10 cellular contexts compared by ENCODE assay signal in genomic region chr4:45442466-45442865, GRCh38.
A peak's percentile ranks its signal among the peaks of the same experiment; 100 is the strongest.
DNase-seq lines count a peak whose midpoint lies in the region; FAIRE-seq and TF ChIP-seq lines count a peak whose summit lies in the region.
"Had no signal": no experiment of that assay in that cellular context is flagged by ENCODE, and none has a peak within 500 bp of the region (broad histone marks: within the 10 kb centered on the region; RNA-seq: fewer than 3 reads in every experiment).

No MANE protein-coding gene starts in this region.

- TF ChIP-seq POLR2A in H1 (IDR thresholded peaks at IDR 0.05; ENCODE audit: control extremely low read depth in 1 of 2, low read depth in 2 of 2, low read length in 2 of 2) = no peak

- H3K23ac ChIP-seq in H1 (ENCODE audit: insufficient read length) = no peak overlapping the region

- H2BK120ac ChIP-seq in H1 (replicated peaks; ENCODE audit: low read depth, low read length) = no peak overlapping the region

- H3K56ac ChIP-seq in H1 (replicated peaks; ENCODE audit: insufficient read length, low read depth, low read length) = no peak overlapping the region

- no peak overlapping the region for H2AFZ ChIP-seq in H1 (ENCODE audit: low read length)

- no peak overlapping the region for H2BK5ac ChIP-seq in H1 (ENCODE audit: low read depth, low read length)

- no peak overlapping the region for H4K8ac ChIP-seq in H1 (ENCODE audit: extremely low read depth, insufficient read depth, low read length)

- no peak for FAIRE-seq in H1 (lab: Jason Lieb, UNC)

- POLR2A ChIA-PET in H1 (lab: Charles Lee; ENCODE audit: partially characterized antibody) = no interaction called here

- H2AK5ac ChIP-seq in H1 (ENCODE audit: low read depth, low read length) = no peak overlapping the region

- H4K20me1 ChIP-seq in H1 (replicated peaks in 1 of 2; ENCODE audit: control insufficient read depth in 1 of 2, insufficient read depth in 2 of 2, low read length in 2 of 2) = no peaks in the 10 kb centered on the region

- no peaks in the 10 kb centered on the region for H3K23me2 ChIP-seq in H1 (ENCODE audit: low read depth, low read length)

- peak; percentile 7 for DNase-seq in NCI-H510A treated with DMSO at 0.1 percent for 48 hours (lab: John Stamatoyannopoulos, UW)
- no peak for DNase-seq in NCI-H510A (lab: John Stamatoyannopoulos, UW)
- DNase-seq in NCI-H1694 treated with DMSO at 0.1 percent for 48 hours (lab: John Stamatoyannopoulos, UW) = peak; percentile 17
- DNase-seq in H1 (ENCODE audit: low read depth in 1 of 2, low spot score in 2 of 2) = no peak
- no peak for DNase-seq in retinal pigment epithelial cell (ENCODE audit: low read depth)
- no peak for DNase-seq in activated gamma-delta T cell treated with Interleukin-2 at 50 U/mL for 16 hours
- DNase-seq in islet precursor cell = no peak
- DNase-seq in SW480 (ENCODE audit: low spot score) = no peak
- DNase-seq: activated gamma-delta T cell had no signal

- no peak overlapping the region for H3K4me2 ChIP-seq in H1 (ENCODE audit: insufficient read depth in 1 of 2, low read depth in 2 of 2, low read length in 2 of 2)

- no peak overlapping the region for H4K91ac ChIP-seq in H1 (replicated peaks; ENCODE audit: insufficient read length, low read length)

- H2BK15ac ChIP-seq in H1 (ENCODE audit: low read length) = no peak overlapping the region

- H3K9ac ChIP-seq in H1 (replicated peaks in 1 of 4; ENCODE audit: extremely low read depth in 1 of 4, low read depth in 3 of 4, low read length in 3 of 4) = no peak overlapping the region

- no peak overlapping the region for H3K4me3 ChIP-seq in H1 (ENCODE audit: extremely low read depth in 1 of 4, insufficient read depth in 2 of 4, low read depth in 3 of 4, low read length in 4 of 4)
- no peak overlapping the region for H3K4me3 ChIP-seq in retinal pigment epithelial cell (ENCODE audit: low read length)

- no peak overlapping the region for H3K4ac ChIP-seq in H1 (replicated peaks; ENCODE audit: insufficient read length, low read depth, low read length)

- H3K36me3 ChIP-seq in H1 (ENCODE audit: control insufficient read depth in 2 of 4, insufficient read depth in 4 of 4, low read length in 3 of 4) = no peaks in the 10 kb centered on the region

- H3K14ac ChIP-seq in H1 (ENCODE audit: insufficient read length) = no peak overlapping the region

- TF ChIP-seq CTCF in H1 (IDR thresholded peaks at IDR 0.05; ENCODE audit: control extremely low read depth in 1 of 3, insufficient read depth in 1 of 3, low read depth in 1 of 3, low read length in 3 of 3) (peak in 2 of 3 experiments; percentile 16 to 28; a peak in 2 of 4 replicates), retinal pigment epithelial cell (conservative IDR thresholded peaks at IDR 0.05; ENCODE audit: low read depth, low read length) (peak; percentile 62)

- no peaks in the 10 kb centered on the region for H3K79me2 ChIP-seq in H1 (ENCODE audit: control insufficient read depth in 1 of 2, insufficient read depth in 2 of 2, low read length in 2 of 2)

- H3K18ac ChIP-seq in H1 (ENCODE audit: extremely low read depth, low read length) = no peak overlapping the region

- no peaks in the 10 kb centered on the region for H3K9me3 ChIP-seq in H1 (ENCODE audit: insufficient read depth in 2 of 2, low read depth in 1 of 2, low read length in 1 of 2)

- no peaks in the 10 kb centered on the region for H3K79me1 ChIP-seq in H1 (ENCODE audit: low read depth, low read length)

- H2BK12ac ChIP-seq in H1 (ENCODE audit: low read depth, low read length) = no peak overlapping the region

- H2BK20ac ChIP-seq in H1 (ENCODE audit: low read length) = no peak overlapping the region

- no peak overlapping the region for H3K27ac ChIP-seq in H1 (ENCODE audit: low read depth, low read length)
- H3K27ac ChIP-seq: HL-60 had no signal

- H3K4me1 ChIP-seq in H1 (replicated peaks in 1 of 4; ENCODE audit: control insufficient read depth in 3 of 4, insufficient read depth in 4 of 4, low read length in 3 of 4) = no peaks in the 10 kb centered on the region

- H4K5ac ChIP-seq in H1 (ENCODE audit: insufficient read length, low read depth, low read length) = no peak overlapping the region

- CTCF ChIA-PET in H1 (lab: Charles Lee; ENCODE audit: partially characterized antibody) = interaction anchor here (0.5 to 2.3 kb wide), 6 partner anchors 11 to 1443 kb away, joined by 3 to 16 read pairs (median 4); no protein-coding TSS in a partner anchor

- 94% methylated on average over 1 of the region's 1 CpG; no CpG with 5 or more reads in 1 of the 2 experiments for WGBS in H1 (ENCODE audit: extremely low coverage in 1 of 2, insufficient coverage in 1 of 2, insufficient read length in 1 of 2, insufficient replicate concordance in 2 of 2, low coverage in 1 of 2, low lambda C conversion rate in 2 of 2, missing lambda C conversion rate in 1 of 2), 2 experiments

- TF ChIP-seq EP300 in H1 (IDR thresholded peaks at IDR 0.05; ENCODE audit: borderline replicate concordance in 1 of 2, low read depth in 2 of 2, low read length in 2 of 2) = no peak

- H3K27me3 ChIP-seq in H1 (replicated peaks in 1 of 4; ENCODE audit: control insufficient read depth in 3 of 4, extremely low read depth in 1 of 4, insufficient read depth in 3 of 4, low read length in 3 of 4) = no peaks in the 10 kb centered on the region

- TF ChIP-seq RAD21 in H1 (IDR thresholded peaks at IDR 0.05 in 1 of 2, conservative IDR thresholded peaks at IDR 0.05 in 1 of 2; ENCODE audit: low read depth in 2 of 2, low read length in 2 of 2) = peak; percentile 54 to 56

TF ChIP-seq in H1, 55 proteins besides CTCF, POLR2A, EP300 and RAD21:
- TF ChIP-seq JUND (IDR thresholded peaks at IDR 0.05; ENCODE audit: low read length) (no peak), JUN (IDR thresholded peaks at IDR 0.05; ENCODE audit: low read depth, low read length) (no peak), MAFK (IDR thresholded peaks at IDR 0.05; ENCODE audit: low read depth, low read length) (no peak), KDM1A (IDR thresholded peaks at IDR 0.05; ENCODE audit: borderline replicate concordance, low read length) (no peak), MAX (IDR thresholded peaks at IDR 0.05) (no peak), GTF2F1 (IDR thresholded peaks at IDR 0.05; ENCODE audit: borderline replicate concordance, low read depth, low read length) (no peak), YY1 (IDR thresholded peaks at IDR 0.05; ENCODE audit: low read depth, low read length) (no peak), SUZ12 (IDR thresholded peaks at IDR 0.05; ENCODE audit: low read length) (no peak), ATF3 (IDR thresholded peaks at IDR 0.05; ENCODE audit: insufficient read depth, low read depth, low read length) (no peak), ATF2 (IDR thresholded peaks at IDR 0.05; ENCODE audit: low read length) (no peak), HDAC6 (IDR thresholded peaks at IDR 0.05; ENCODE audit: low read depth, low read length) (no peak), SP1 (IDR thresholded peaks at IDR 0.05; ENCODE audit: low read depth, low read length) (no peak), SIN3A (conservative IDR thresholded peaks at IDR 0.05 in 1 of 2, IDR thresholded peaks at IDR 0.05 in 1 of 2; ENCODE audit: low read depth in 1 of 2, low read length in 2 of 2) (no peak), SIRT6 (IDR thresholded peaks at IDR 0.05; ENCODE audit: low read length) (no peak), CBX8 (IDR thresholded peaks at IDR 0.05; ENCODE audit: borderline replicate concordance, low read depth, low read length) (no peak), TAF7 (optimal IDR thresholded peaks at IDR 0.05; ENCODE audit: borderline replicate concordance, low read depth, low read length) (no peak), SP2 (IDR thresholded peaks at IDR 0.05; ENCODE audit: low read length) (no peak), EGR1 (IDR thresholded peaks at IDR 0.05; ENCODE audit: borderline replicate concordance, low read depth, low read length) (no peak), PHF8 (conservative IDR thresholded peaks at IDR 0.05; ENCODE audit: low read depth, low read length) (no peak), BCL11A (IDR thresholded peaks at IDR 0.05; ENCODE audit: low read depth in 2 of 2, low read length in 2 of 2) (no peak)
TF ChIP-seq in H1: peak in this region for 0.

Comparison
In these comparisons a context has a peak if more than half of its experiments do, and no peak if none do; other contexts are left out.
1. DNase-seq: peak in NCI-H510A treated with DMSO at 0.1 percent for 48 hours (single experiment) and NCI-H1694 treated with DMSO at 0.1 percent for 48 hours (single experiment); none in NCI-H510A (single experiment), H1 (0 of 2), retinal pigment epithelial cell (single experiment), activated gamma-delta T cell treated with Interleukin-2 at 50 U/mL for 16 hours (single experiment), islet precursor cell (single experiment) and SW480 (single experiment).